1 cellular context compared by ENCODE assay signal in genomic region chr13:22789027-22789593, GRCh38.
TF ChIP-seq lines count a peak whose summit lies in the region.

No MANE protein-coding gene starts in this region.

TF ChIP-seq in GM23338, 12 proteins besides CTCF, POLR2A, EP300 and RAD21 (continued from another document):
- TF ChIP-seq REST (IDR thresholded peaks at IDR 0.05; ENCODE audit: unreplicated experiment): no peak
- TF ChIP-seq ZNF331 (CRISPR knock-in tag; IDR thresholded peaks at IDR 0.05; ENCODE audit: low read depth): no peak
- no peak for TF ChIP-seq NANOG (IDR thresholded peaks at IDR 0.05; ENCODE audit: borderline replicate concordance)
- no peak for TF ChIP-seq ZNF114 (CRISPR knock-in tag; IDR thresholded peaks at IDR 0.05)
- no peak for TF ChIP-seq JUNB (IDR thresholded peaks at IDR 0.05; ENCODE audit: unreplicated experiment)
- TF ChIP-seq STAT1 (IDR thresholded peaks at IDR 0.05; ENCODE audit: unreplicated experiment): no peak
- TF ChIP-seq, protein P1, sequence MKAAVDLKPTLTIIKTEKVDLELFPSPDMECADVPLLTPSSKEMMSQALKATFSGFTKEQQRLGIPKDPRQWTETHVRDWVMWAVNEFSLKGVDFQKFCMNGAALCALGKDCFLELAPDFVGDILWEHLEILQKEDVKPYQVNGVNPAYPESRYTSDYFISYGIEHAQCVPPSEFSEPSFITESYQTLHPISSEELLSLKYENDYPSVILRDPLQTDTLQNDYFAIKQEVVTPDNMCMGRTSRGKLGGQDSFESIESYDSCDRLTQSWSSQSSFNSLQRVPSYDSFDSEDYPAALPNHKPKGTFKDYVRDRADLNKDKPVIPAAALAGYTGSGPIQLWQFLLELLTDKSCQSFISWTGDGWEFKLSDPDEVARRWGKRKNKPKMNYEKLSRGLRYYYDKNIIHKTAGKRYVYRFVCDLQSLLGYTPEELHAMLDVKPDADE (IDR thresholded peaks at IDR 0.05): no peak
- no peak for TF ChIP-seq EZH2 (IDR thresholded peaks at IDR 0.05; ENCODE audit: low read depth, unreplicated experiment)
- no peak for TF ChIP-seq ZNF462 (CRISPR knock-in tag; IDR thresholded peaks at IDR 0.05)
- TF ChIP-seq EZH2phosphoT487 (IDR thresholded peaks at IDR 0.05; ENCODE audit: unreplicated experiment): no peak
- no peak for TF ChIP-seq CREB1 (CRISPR knock-in tag; IDR thresholded peaks at IDR 0.05; ENCODE audit: low read depth)
